ENCODE assay signal across 19 cellular contexts in genomic region chr10:131742371-131743000, GRCh38.
DNase-seq lines count a peak whose midpoint lies in the region; ATAC-seq and TF ChIP-seq lines count a peak whose summit lies in the region.
"Had no signal": no experiment of that assay in that cellular context is flagged by ENCODE, and none has a peak within 500 bp of the region (broad histone marks: within the 10 kb centered on the region; RNA-seq: fewer than 3 reads in every experiment).

No MANE protein-coding gene starts in this region.

- H4K8ac ChIP-seq in trophoblast cell (ENCODE audit: low read depth, low read length), result no peak overlapping the region

- H3K23ac ChIP-seq in trophoblast cell (ENCODE audit: low read length), result no peak overlapping the region

- H3K4me3 ChIP-seq in endodermal cell (ENCODE audit: low read length) (no peak overlapping the region), trophoblast cell (ENCODE audit: low read depth, low read length) (peak overlapping the region; percentile 43), osteoblast (ENCODE audit: insufficient read depth, low read length) (no peak overlapping the region)
- H3K4me3 ChIP-seq: A549, MG63 had no signal

- H3K4me2 ChIP-seq in trophoblast cell (ENCODE audit: low read length) (no peak overlapping the region), osteoblast (ENCODE audit: insufficient read depth, low read length) (no peak overlapping the region)
- H3K4me2 ChIP-seq: A549, KMS-11 had no signal

- no peak overlapping the region for H3K27ac Mint-ChIP-seq in natural killer cell treated with Interleukin-12 subunit alpha and Interleukin-12 subunit beta and Interleukin-15 and Interleukin-18, amount 100 ng/mL, for 72 hours
- H3K27ac Mint-ChIP-seq in natural killer cell, result no peak overlapping the region
- no peak overlapping the region for H3K27ac Mint-ChIP-seq in endodermal cell
- no peak overlapping the region for H3K27ac Mint-ChIP-seq in HFFc6
- H3K27ac Mint-ChIP-seq: CD4-positive, alpha-beta T cell had no signal

- H3K4me1 Mint-ChIP-seq in natural killer cell treated with Interleukin-12 subunit alpha and Interleukin-12 subunit beta and Interleukin-15 and Interleukin-18, amount 100 ng/mL, for 72 hours (ENCODE audit: low read depth in 2 of 2), result peaks cover 0 to 8% of the 10 kb centered on the region in 2 donors
- H3K4me1 Mint-ChIP-seq in natural killer cell (peaks cover 5 to 12% of the 10 kb centered on the region in 2 donors), endodermal cell (no peaks in the 10 kb centered on the region), HFFc6 (ENCODE audit: low read depth) (no peaks in the 10 kb centered on the region)

- ATAC-seq in natural killer cell treated with Interleukin-12 subunit alpha and Interleukin-12 subunit beta and Interleukin-15 and Interleukin-18, amount 100 ng/mL, for 72 hours, result no peak
- ATAC-seq in natural killer cell (no peak), HG03520 (IDR thresholded peaks at IDR 0.05; ENCODE audit: unreplicated experiment) (no peak)

- H2AFZ ChIP-seq in trophoblast cell (ENCODE audit: insufficient read depth, low read length, poor library complexity), result no peak overlapping the region
- H2AFZ ChIP-seq in osteoblast (ENCODE audit: low read length), result no peak overlapping the region

- no peak overlapping the region for H3K4ac ChIP-seq in trophoblast cell (ENCODE audit: low read depth, low read length)

- H3K18ac ChIP-seq in trophoblast cell (ENCODE audit: low read length), result no peak overlapping the region

- no peak overlapping the region for H3K4me3 Mint-ChIP-seq in natural killer cell treated with Interleukin-12 subunit alpha and Interleukin-12 subunit beta and Interleukin-15 and Interleukin-18, amount 100 ng/mL, for 72 hours
- H3K4me3 Mint-ChIP-seq in natural killer cell, result no peak overlapping the region
- no peak overlapping the region for H3K4me3 Mint-ChIP-seq in endodermal cell
- H3K4me3 Mint-ChIP-seq in HFFc6, result no peak overlapping the region
- H3K4me3 Mint-ChIP-seq: CD4-positive, alpha-beta T cell had no signal

- no peaks in the 10 kb centered on the region for H3K36me3 Mint-ChIP-seq in natural killer cell treated with Interleukin-12 subunit alpha and Interleukin-12 subunit beta and Interleukin-15 and Interleukin-18, amount 100 ng/mL, for 72 hours
- H3K36me3 Mint-ChIP-seq in natural killer cell (no peaks in the 10 kb centered on the region), endodermal cell (ENCODE audit: low read depth) (no peaks in the 10 kb centered on the region), HFFc6 (ENCODE audit: low read depth) (no peaks in the 10 kb centered on the region)

- peaks cover 23 to 31% of the 10 kb centered on the region in 2 donors for H3K27me3 Mint-ChIP-seq in natural killer cell treated with Interleukin-12 subunit alpha and Interleukin-12 subunit beta and Interleukin-15 and Interleukin-18, amount 100 ng/mL, for 72 hours
- H3K27me3 Mint-ChIP-seq in natural killer cell (ENCODE audit: low read depth in 2 of 2), result peaks cover 20 to 31% of the 10 kb centered on the region in 2 donors
- H3K27me3 Mint-ChIP-seq in endodermal cell (ENCODE audit: insufficient read depth), result no peaks in the 10 kb centered on the region
- H3K27me3 Mint-ChIP-seq in HFFc6 (ENCODE audit: insufficient read depth), result peaks cover 6% of the 10 kb centered on the region

- intact Hi-C loops in natural killer cell (cut with micrococcal nuclease), result no loop called here

- peak; percentile 49 for DNase-seq in natural killer cell treated with Interleukin-12 subunit alpha and Interleukin-12 subunit beta and Interleukin-15 and Interleukin-18, amount 100 ng/mL, for 72 hours (ENCODE audit: low spot score)
- DNase-seq in natural killer cell (no peak), endodermal cell (peak; percentile 35), trophoblast cell (no peak), HFFc6 (no peak), osteoblast (ENCODE audit: insufficient read length, low spot score, missing footprints) (no peak), NCI-H2171 treated with DMSO at 0.1 percent for 48 hours (lab: John Stamatoyannopoulos, UW) (no peak)
- DNase-seq: Calu3, DMS79 treated with DMSO at 0.1 percent for 48 hours, MG63, NCI-H1092 treated with DMSO at 0.1 percent for 48 hours, NCI-H1694 treated with DMSO at 0.1 percent for 48 hours, NCI-H446 treated with DMSO at 0.1 percent for 48 hours, NCI-H774, SHP77 treated with DMSO at 0.1 percent for 48 hours had no signal

- H3K27me3 ChIP-seq in endodermal cell (ENCODE audit: control insufficient read depth, insufficient read depth, low read length, poor library complexity, severe bottlenecking), result no peaks in the 10 kb centered on the region
- H3K27me3 ChIP-seq in trophoblast cell (ENCODE audit: insufficient read depth, low read length), result no peaks in the 10 kb centered on the region
- no peaks in the 10 kb centered on the region for H3K27me3 ChIP-seq in osteoblast (ENCODE audit: insufficient read depth, low read length)
- H3K27me3 ChIP-seq: MG63 had no signal

- H2BK12ac ChIP-seq in trophoblast cell (ENCODE audit: low read length), result no peak overlapping the region

- H3K4me1 ChIP-seq in endodermal cell (ENCODE audit: control insufficient read depth, insufficient read depth, low read length) (no peaks in the 10 kb centered on the region), trophoblast cell (ENCODE audit: control insufficient read depth in 1 of 2, insufficient read depth in 2 of 2, low read length in 2 of 2) (peaks cover 3% of the 10 kb centered on the region in 2 experiments), osteoblast (ENCODE audit: insufficient read depth, low read length) (no peaks in the 10 kb centered on the region)
- H3K4me1 ChIP-seq: A549 had no signal

- H2AK5ac ChIP-seq in trophoblast cell (ENCODE audit: low read length), result no peak overlapping the region

- H4K20me1 ChIP-seq in osteoblast (ENCODE audit: insufficient read depth, low read length), result no peaks in the 10 kb centered on the region

- no peaks in the 10 kb centered on the region for H3K9me3 Mint-ChIP-seq in natural killer cell treated with Interleukin-12 subunit alpha and Interleukin-12 subunit beta and Interleukin-15 and Interleukin-18, amount 100 ng/mL, for 72 hours
- H3K9me3 Mint-ChIP-seq in natural killer cell (no peaks in the 10 kb centered on the region), endodermal cell (no peaks in the 10 kb centered on the region), HFFc6 (peaks cover 42% of the 10 kb centered on the region)
- H3K9me3 Mint-ChIP-seq: CD4-positive, alpha-beta T cell had no signal

- H3K9ac ChIP-seq in endodermal cell (ENCODE audit: extremely low read depth, low read length, poor library complexity, severe bottlenecking) (no peak overlapping the region), trophoblast cell (ENCODE audit: low read length) (no peak overlapping the region)
- H3K9ac ChIP-seq: KMS-11 had no signal

- no peaks in the 10 kb centered on the region for H3K79me1 ChIP-seq in trophoblast cell (ENCODE audit: low read length)

- H4K91ac ChIP-seq in trophoblast cell (ENCODE audit: low read depth, low read length), result no peak overlapping the region

- H4K12ac ChIP-seq in trophoblast cell (ENCODE audit: low read depth, low read length), result no peak overlapping the region

- H3K79me2 ChIP-seq in trophoblast cell (ENCODE audit: control insufficient read depth, insufficient read depth, low read length, poor library complexity), result no peaks in the 10 kb centered on the region
- no peaks in the 10 kb centered on the region for H3K79me2 ChIP-seq in osteoblast (ENCODE audit: insufficient read depth, low read length)

- H3K9me3 ChIP-seq in endodermal cell (ENCODE audit: control insufficient read depth, low read length), result no peaks in the 10 kb centered on the region
- H3K9me3 ChIP-seq in trophoblast cell (ENCODE audit: insufficient read depth, low read depth, low read length), result peaks cover 10% of the 10 kb centered on the region
- peaks cover 4% of the 10 kb centered on the region for H3K9me3 ChIP-seq in osteoblast (ENCODE audit: low read depth, low read length)
- H3K9me3 ChIP-seq: A549, MG63 had no signal

- no peak overlapping the region for H2BK120ac ChIP-seq in trophoblast cell (ENCODE audit: insufficient read depth, low read length, poor library complexity)

- TF ChIP-seq CTCF in natural killer cell (IDR thresholded peaks at IDR 0.05) (no peak), endodermal cell (conservative IDR thresholded peaks at IDR 0.05) (no peak), HFFc6 (IDR thresholded peaks at IDR 0.05) (no peak), osteoblast (IDR thresholded peaks at IDR 0.05; ENCODE audit: extremely low read depth, low read depth, low read length) (no peak)

- H3K14ac ChIP-seq in trophoblast cell (ENCODE audit: low read length), result no peak overlapping the region

- H3K27ac ChIP-seq in endodermal cell (ENCODE audit: low read depth, low read length) (no peak overlapping the region), trophoblast cell (ENCODE audit: low read depth, low read length) (no peak overlapping the region), osteoblast (ENCODE audit: low read depth, low read length) (no peak overlapping the region)
- H3K27ac ChIP-seq: A549, KMS-11 had no signal

- no peaks in the 10 kb centered on the region for H3K36me3 ChIP-seq in endodermal cell (ENCODE audit: control insufficient read depth, insufficient read depth, low read length)
- no peaks in the 10 kb centered on the region for H3K36me3 ChIP-seq in trophoblast cell (ENCODE audit: control insufficient read depth in 1 of 2, insufficient read depth in 2 of 2, low read length in 2 of 2)
- no peaks in the 10 kb centered on the region for H3K36me3 ChIP-seq in osteoblast (ENCODE audit: insufficient read depth, low read length)
- H3K36me3 ChIP-seq: MG63 had no signal

- 92 to 99% methylated on average over 14 to 20 of the region's 20 CpGs for WGBS in endodermal cell (ENCODE audit: insufficient coverage in 1 of 2, insufficient read length in 1 of 2), 2 experiments
- WGBS in trophoblast cell (ENCODE audit: extremely low coverage, insufficient coverage, insufficient read length), result no CpG with 5 or more reads among the region's 20 CpGs

- no peak overlapping the region for H2BK5ac ChIP-seq in trophoblast cell (ENCODE audit: low read depth, low read length, poor library complexity)

Comparison
In these comparisons a context has a peak if more than half of its experiments do, and no peak if none do; other contexts are left out.
1. DNase-seq: peak in natural killer cell treated with Interleukin-12 subunit alpha and Interleukin-12 subunit beta and Interleukin-15 and Interleukin-18, amount 100 ng/mL, for 72 hours (single experiment) and endodermal cell (single experiment); none in natural killer cell (single experiment), trophoblast cell (0 of 2), HFFc6 (single experiment), osteoblast (single experiment) and NCI-H2171 treated with DMSO at 0.1 percent for 48 hours (single experiment).